In the genomic region with DNA sequence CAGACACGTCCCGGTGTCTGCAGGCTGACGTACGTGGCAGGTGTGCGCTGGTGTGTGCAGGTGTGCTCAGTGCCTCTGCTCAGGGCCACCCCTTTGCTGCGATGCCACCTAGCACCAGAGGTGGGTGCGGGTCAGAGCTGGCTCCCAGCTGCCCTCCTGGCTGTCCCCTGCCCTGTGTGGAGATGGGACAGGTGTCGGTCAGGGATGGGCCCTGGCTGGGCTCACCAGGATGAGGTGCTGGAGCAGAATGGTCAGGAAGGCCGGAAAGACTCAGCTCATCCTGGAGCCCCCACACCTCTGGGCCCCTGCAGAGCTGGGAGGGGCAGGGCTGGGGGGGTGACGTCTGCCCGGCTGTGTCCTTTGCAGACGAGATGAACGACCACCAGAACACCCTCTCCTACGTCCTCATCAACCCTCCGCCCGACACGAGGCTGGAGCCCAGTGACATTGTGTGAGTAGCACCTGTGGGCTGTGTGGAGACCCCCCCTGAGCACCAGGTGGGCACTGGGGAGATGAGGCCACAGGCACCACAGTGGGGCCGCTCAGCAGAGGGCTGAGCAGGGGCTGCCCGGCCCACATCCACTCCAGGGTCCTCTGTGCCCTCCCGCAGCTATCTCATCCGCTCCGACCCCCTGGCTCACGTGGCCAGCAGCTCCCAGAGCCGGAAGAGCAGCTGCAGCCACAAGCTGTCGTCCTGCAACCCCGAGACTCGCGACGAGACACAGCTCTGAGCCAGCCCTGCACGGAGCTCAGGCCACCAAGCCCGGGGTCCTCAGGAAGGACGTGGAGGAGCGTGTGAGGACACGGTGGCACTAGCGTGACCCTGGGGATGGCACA, we compare ENCODE assay signal across 18 cellular contexts.
DNase-seq lines count a peak whose midpoint lies in the region; ATAC-seq and TF ChIP-seq lines count a peak whose summit lies in the region.
"Had no signal": no experiment of that assay in that cellular context is flagged by ENCODE, and none has a peak within 500 bp of the region (broad histone marks: within the 10 kb centered on the region; RNA-seq: fewer than 3 reads in every experiment).

No MANE protein-coding gene starts in this region.

- H3K14ac ChIP-seq in mesenchymal stem cell (ENCODE audit: low read length in 2 of 2), result no peak overlapping the region

- H3K4me2 ChIP-seq in mesenchymal stem cell (ENCODE audit: low read length, poor library complexity, severe bottlenecking), result no peak overlapping the region
- H3K4me2 ChIP-seq: PC-9 had no signal

- H3K27me3 ChIP-seq in mesenchymal stem cell (ENCODE audit: control insufficient read depth in 1 of 2, insufficient read depth in 1 of 2, low read length in 2 of 2) (peaks cover 10 to 65% of the 10 kb centered on the region in 2 experiments), A673 (replicated peaks; ENCODE audit: insufficient read depth, low read depth, low read length, poor library complexity) (no peaks in the 10 kb centered on the region)
- H3K27me3 ChIP-seq: BE2C had no signal

- no peak overlapping the region for H2AFZ ChIP-seq in mesenchymal stem cell (ENCODE audit: low read depth, low read length)
- H2AFZ ChIP-seq: PC-9 had no signal

- DNase-seq in DMS 273 (lab: John Stamatoyannopoulos, UW; ENCODE audit: unreplicated experiment), result peak; percentile 28
- no peak for DNase-seq in DMS 273 treated with DMSO at 0.1 percent for 48 hours (lab: John Stamatoyannopoulos, UW)
- DNase-seq in DMS53 (lab: John Stamatoyannopoulos, UW), result peak; percentile 96
- DNase-seq in NCI-H510A treated with DMSO at 0.1 percent for 48 hours (lab: John Stamatoyannopoulos, UW), result peak; percentile 14
- no peak for DNase-seq in mesenchymal stem cell
- no peak for DNase-seq in A673 (ENCODE audit: low spot score)
- DNase-seq in T-helper 2 cell treated with Interferon-gamma antibody and Interleukin-4, amounts not matched to agents 5 μg/mL and 100 μg/mL, for 36 hours (ENCODE audit: low spot score), result no peak
- DNase-seq: BE2C, H9, NCI-H1930, NCI-H2227 treated with DMSO at 0.1 percent for 48 hours, NCI-H69, PC-9, SW 1271 had no signal

- no peaks in the 10 kb centered on the region for H3K36me3 Mint-ChIP-seq in T-helper 2 cell treated with Interferon-gamma antibody and Interleukin-4, amounts not matched to agents 5 μg/mL and 100 μg/mL, for 36 hours (ENCODE audit: low read depth)
- H3K36me3 Mint-ChIP-seq: CD8-positive, alpha-beta T cell had no signal

- H4K8ac ChIP-seq in mesenchymal stem cell (ENCODE audit: low read length), result peak overlapping the region; percentile 19

- no peaks in the 10 kb centered on the region for H3K79me1 ChIP-seq in mesenchymal stem cell (replicated peaks; ENCODE audit: low read length, poor library complexity, severe bottlenecking)

- ATAC-seq in GM21786 (IDR thresholded peaks at IDR 0.05; ENCODE audit: unreplicated experiment), result no peak
- ATAC-seq: CD8-positive, alpha-beta T cell had no signal

- H3K4me3 Mint-ChIP-seq in T-helper 2 cell treated with Interferon-gamma antibody and Interleukin-4, amounts not matched to agents 5 μg/mL and 100 μg/mL, for 36 hours, result no peak overlapping the region
- H3K4me3 Mint-ChIP-seq: CD8-positive, alpha-beta T cell; H9 had no signal

- intact Hi-C loops in A673 (cut with micrococcal nuclease; ENCODE audit: unreplicated experiment), result loop anchor here (10.0 kb wide), 1 partner anchor 333 kb away; no protein-coding TSS in a partner anchor

- H4K91ac ChIP-seq in mesenchymal stem cell (ENCODE audit: low read length), result peak overlapping the region; percentile 58

- H3K4ac ChIP-seq in mesenchymal stem cell (ENCODE audit: low read depth in 1 of 2, low read length in 2 of 2), result no peak overlapping the region

- no peak overlapping the region for H2BK120ac ChIP-seq in mesenchymal stem cell (ENCODE audit: low read depth, low read length)

- POLR2A ChIA-PET in A673 (lab: Charles Lee; ENCODE audit: low non-redundant PET), result no interaction called here

- H3K4me1 ChIP-seq in mesenchymal stem cell (ENCODE audit: control insufficient read depth, insufficient read depth, low read depth, low read length) (peaks cover 2% of the 10 kb centered on the region), A673 (ENCODE audit: insufficient read depth, low read length, poor library complexity, severe bottlenecking) (no peaks in the 10 kb centered on the region)
- H3K4me1 ChIP-seq: BE2C, SJSA1 had no signal

- BruUV-seq in A673 (replicated peaks; lab: Mats Ljungman, UMichigan), result no TSS peak

- H3K18ac ChIP-seq in mesenchymal stem cell (ENCODE audit: low read depth in 1 of 2, low read length in 2 of 2), result no peak overlapping the region

- no peak overlapping the region for H2BK15ac ChIP-seq in mesenchymal stem cell (ENCODE audit: low read depth, poor library complexity, severe bottlenecking)

- 83% methylated on average over 29 of the region's 35 CpGs for WGBS in mesenchymal stem cell

- no peak overlapping the region for H3K27ac ChIP-seq in mesenchymal stem cell (ENCODE audit: low read length, poor library complexity, severe bottlenecking)
- no peak overlapping the region for H3K27ac ChIP-seq in A673 (ENCODE audit: low read depth, low read length, poor library complexity, severe bottlenecking)
- H3K27ac ChIP-seq: 22Rv1, PC-9, SJSA1 had no signal

- no peak overlapping the region for H2BK12ac ChIP-seq in mesenchymal stem cell (ENCODE audit: low read length in 2 of 2)

- no peak overlapping the region for H3K4me3 ChIP-seq in mesenchymal stem cell (ENCODE audit: insufficient read depth in 1 of 2, low read depth in 1 of 2, low read length in 2 of 2)
- H3K4me3 ChIP-seq in A673 (ENCODE audit: low read depth, low read length, poor library complexity, severe bottlenecking), result no peak overlapping the region
- H3K4me3 ChIP-seq: PC-9, SJSA1 had no signal

- no peak overlapping the region for H3K9ac ChIP-seq in mesenchymal stem cell (ENCODE audit: low read length)

- no peak overlapping the region for H2AK5ac ChIP-seq in mesenchymal stem cell (ENCODE audit: low read length, severe bottlenecking)

- CTCF ChIA-PET in A673 (lab: Charles Lee), result no interaction called here

- no peak overlapping the region for H3K23ac ChIP-seq in mesenchymal stem cell (ENCODE audit: low read length in 2 of 2)

- no peaks in the 10 kb centered on the region for H3K9me3 ChIP-seq in mesenchymal stem cell (ENCODE audit: control insufficient read depth, low read length)
- no peaks in the 10 kb centered on the region for H3K9me3 ChIP-seq in A673 (ENCODE audit: low read depth, low read length, poor library complexity, severe bottlenecking)
- H3K9me3 ChIP-seq: BE2C, SJSA1 had no signal

- H3K27me3 Mint-ChIP-seq in T-helper 2 cell treated with Interferon-gamma antibody and Interleukin-4, amounts not matched to agents 5 μg/mL and 100 μg/mL, for 36 hours (ENCODE audit: low read depth), result no peaks in the 10 kb centered on the region

- H3K36me3 ChIP-seq in mesenchymal stem cell (ENCODE audit: control insufficient read depth in 1 of 2, insufficient read depth in 2 of 2, low read depth in 1 of 2, low read length in 2 of 2), result no peaks in the 10 kb centered on the region
- H3K36me3 ChIP-seq in A673 (ENCODE audit: insufficient read depth, low read length, poor library complexity, severe bottlenecking), result no peaks in the 10 kb centered on the region
- H3K36me3 ChIP-seq: SJSA1 had no signal

- no peak overlapping the region for H3K27ac Mint-ChIP-seq in T-helper 2 cell treated with Interferon-gamma antibody and Interleukin-4, amounts not matched to agents 5 μg/mL and 100 μg/mL, for 36 hours
- H3K27ac Mint-ChIP-seq: CD8-positive, alpha-beta T cell; H9 had no signal

- H3K4me1 Mint-ChIP-seq in T-helper 2 cell treated with Interferon-gamma antibody and Interleukin-4, amounts not matched to agents 5 μg/mL and 100 μg/mL, for 36 hours (ENCODE audit: low read depth), result no peaks in the 10 kb centered on the region

- no peaks in the 10 kb centered on the region for H3K9me3 Mint-ChIP-seq in T-helper 2 cell treated with Interferon-gamma antibody and Interleukin-4, amounts not matched to agents 5 μg/mL and 100 μg/mL, for 36 hours
- H3K9me3 Mint-ChIP-seq: CD8-positive, alpha-beta T cell; H9 had no signal

- no peak for TF ChIP-seq CTCF in A673 (conservative IDR thresholded peaks at IDR 0.05; ENCODE audit: low read depth, low read length)

- H2BK5ac ChIP-seq in mesenchymal stem cell (ENCODE audit: low read depth, low read length, poor library complexity, severe bottlenecking), result no peak overlapping the region

Comparison
In these comparisons a context has a peak if more than half of its experiments do, and no peak if none do; other contexts are left out.
1. DNase-seq: peak in DMS 273 (single experiment), DMS53 (single experiment) and NCI-H510A treated with DMSO at 0.1 percent for 48 hours (single experiment); none in DMS 273 treated with DMSO at 0.1 percent for 48 hours (single experiment), mesenchymal stem cell (single experiment), A673 (single experiment) and T-helper 2 cell treated with Interferon-gamma antibody and Interleukin-4, amounts not matched to agents 5 μg/mL and 100 μg/mL, for 36 hours (single experiment).